Comparison of ENCODE assay signal across 15 cellular contexts in genomic region chr10:45581497-45582385, GRCh38.
DNase-seq lines count a peak whose midpoint lies in the region; ATAC-seq and FAIRE-seq lines count a peak whose summit lies in the region.
"Had no signal": no experiment of that assay in that cellular context is flagged by ENCODE, and none has a peak within 500 bp of the region (broad histone marks: within the 10 kb centered on the region; RNA-seq: fewer than 3 reads in every experiment).

No MANE protein-coding gene starts in this region.

- no peaks in the 10 kb centered on the region for H3K27me3 ChIP-seq in BLaER1 treated with 17β-estradiol and CSF1 and Interleukin-3, amounts not matched to agents 10 nM and 100 nM
- H3K27me3 ChIP-seq: ovary had no signal

- FAIRE-seq in GM18507 (lab: Jason Lieb, UNC) = peak; percentile 15

- peak overlapping the region in 3 of 11 experiments; percentile 57 to 66 (median 60); a peak in 1 of 22 replicates for H3K9ac ChIP-seq in BLaER1 treated with 17β-estradiol and CSF1 and Interleukin-3, amounts not matched to agents 10 nM and 100 nM

- H3K4me1 Mint-ChIP-seq in activated naive CD8-positive, alpha-beta T cell (ENCODE audit: low read depth) = peaks cover 39% of the 10 kb centered on the region

- H3K4me1 ChIP-seq in BLaER1 treated with 17β-estradiol and CSF1 and Interleukin-3, amounts not matched to agents 10 nM and 100 nM = peaks cover 14 to 35% (median 27%) of the 10 kb centered on the region in 10 experiments

- ATAC-seq in left lobe of liver (peak; percentile 20), GM21360 (IDR thresholded peaks at IDR 0.05; ENCODE audit: unreplicated experiment) (no peak)

- H3K4me3 ChIP-seq in BLaER1 treated with 17β-estradiol and CSF1 and Interleukin-3, amounts not matched to agents 10 nM and 100 nM = no peak overlapping the region; a peak in 1 of 20 replicates
- H3K4me3 ChIP-seq: lung, ovary had no signal

- no peaks in the 10 kb centered on the region for H3K27me3 Mint-ChIP-seq in activated naive CD8-positive, alpha-beta T cell

- peak overlapping the region in 3 of 11 experiments; percentile 48 to 71 (median 62); a peak in 4 of 22 replicates for H3K27ac ChIP-seq in BLaER1 treated with 17β-estradiol and CSF1 and Interleukin-3, amounts not matched to agents 10 nM and 100 nM
- H3K27ac ChIP-seq: ovary, VCaP had no signal

- H3K4me2 ChIP-seq in BLaER1 treated with 17β-estradiol and CSF1 and Interleukin-3, amounts not matched to agents 10 nM and 100 nM = peak overlapping the region; percentile 85 to 98 (median 92)

- H3K9me3 Mint-ChIP-seq in activated naive CD8-positive, alpha-beta T cell (ENCODE audit: low read depth) = no peaks in the 10 kb centered on the region

- peaks cover 7% of the 10 kb centered on the region for H3K36me3 Mint-ChIP-seq in activated naive CD8-positive, alpha-beta T cell

- H3K4me3 Mint-ChIP-seq in activated naive CD8-positive, alpha-beta T cell = peak overlapping the region; percentile 89

- H3K36me3 ChIP-seq in BLaER1 treated with 17β-estradiol and CSF1 and Interleukin-3, amounts not matched to agents 10 nM and 100 nM = peaks cover 0 to 10% (median 4%) of the 10 kb centered on the region in 11 experiments; a peak in 6 of 22 replicates
- H3K36me3 ChIP-seq: ovary had no signal

- H3K9me3 ChIP-seq in BLaER1 treated with 17β-estradiol and CSF1 and Interleukin-3, amounts not matched to agents 10 nM and 100 nM (replicated peaks in 1 of 11) = peaks cover 9 to 23% (median 19%) of the 10 kb centered on the region in 11 experiments
- H3K9me3 ChIP-seq: ovary had no signal

- peaks cover 0 to 50% (median 0%) of the 10 kb centered on the region in 11 experiments; a peak in 3 of 22 replicates for H4K20me1 ChIP-seq in BLaER1 treated with 17β-estradiol and CSF1 and Interleukin-3, amounts not matched to agents 10 nM and 100 nM

- DNase-seq in GM18507 (ENCODE audit: extremely low spot score, insufficient read length, low read depth) = no peak
- DNase-seq in left lobe of liver (ENCODE audit: low spot score) = no peak
- DNase-seq in NCI-H2029 treated with DMSO at 0.1 percent for 48 hours (lab: John Stamatoyannopoulos, UW) = no peak
- no peak for DNase-seq in NCI-H1436 treated with DMSO at 0.1 percent for 48 hours (lab: John Stamatoyannopoulos, UW)
- no peak for DNase-seq in AG08395 (ENCODE audit: low spot score)
- DNase-seq: glutamatergic neuron, NCI-H1092, NCI-H510A, ovary, Right ventricle myocardium superior had no signal

- H3K27ac Mint-ChIP-seq in activated naive CD8-positive, alpha-beta T cell = peak overlapping the region; percentile 94
